17 cellular contexts compared by ENCODE assay signal in the genomic region with DNA sequence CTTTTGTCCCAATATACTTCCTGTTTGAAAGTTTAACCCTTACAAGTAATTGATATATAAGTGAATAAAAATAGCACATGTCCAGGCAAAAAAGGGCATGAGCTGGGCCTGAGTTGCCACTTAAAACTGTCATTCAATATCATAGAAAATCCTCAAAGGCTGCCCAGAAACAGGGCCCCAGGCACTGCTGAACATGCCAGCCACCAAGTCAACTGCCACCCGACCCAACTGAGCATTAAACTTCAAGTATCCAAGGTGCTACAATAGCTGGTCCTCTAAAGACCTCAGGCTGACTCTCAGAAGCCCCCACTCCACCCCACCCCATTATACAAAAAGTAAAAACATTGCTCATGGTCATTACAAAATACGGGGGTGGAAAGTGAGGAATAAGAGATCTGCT.
A peak's percentile ranks its signal among the peaks of the same experiment; 100 is the strongest.
DNase-seq lines count a peak whose midpoint lies in the region; ATAC-seq, FAIRE-seq and TF ChIP-seq lines count a peak whose summit lies in the region.
"Had no signal": no experiment of that assay in that cellular context is flagged by ENCODE, and none has a peak within 500 bp of the region (broad histone marks: within the 10 kb centered on the region; RNA-seq: fewer than 3 reads in every experiment).

No MANE protein-coding gene starts in this region.

- no peak overlapping the region for H3K4me3 ChIP-seq in A549
- no peak overlapping the region for H3K4me3 ChIP-seq in BLaER1 treated with 17β-estradiol and CSF1 and Interleukin-3, amounts not matched to agents 10 nM and 100 nM
- no peak overlapping the region for H3K4me3 ChIP-seq in PC-9
- H3K4me3 ChIP-seq in mesodermal cell (ENCODE audit: extremely low read depth, insufficient read depth, low read length, poor library complexity, severe bottlenecking): no peak overlapping the region
- no peak overlapping the region for H3K4me3 ChIP-seq in stomach
- H3K4me3 ChIP-seq: Peyer's patch, prostate gland, tibial artery had no signal

- no peak overlapping the region for H3K9ac ChIP-seq in BLaER1 treated with 17β-estradiol and CSF1 and Interleukin-3, amounts not matched to agents 10 nM and 100 nM

- H4K20me1 ChIP-seq in BLaER1 treated with 17β-estradiol and CSF1 and Interleukin-3, amounts not matched to agents 10 nM and 100 nM: no peaks in the 10 kb centered on the region
- H4K20me1 ChIP-seq in PC-9 (ENCODE audit: insufficient read depth): no peaks in the 10 kb centered on the region

- H2AFZ ChIP-seq in PC-9: no peak overlapping the region

- BruUV-seq in PC-9 (replicated peaks; lab: Mats Ljungman, UMichigan): no TSS peak

- intact Hi-C loops in PC-9 (cut with micrococcal nuclease; ENCODE audit: unreplicated experiment) (loop anchor here (5.0 kb wide), 1 partner anchor 463 kb away; a partner anchor contains a TSS), cardiac septum (cut with DNase I) (loop anchor here (5.0 kb wide), 1 partner anchor 37 kb away; no protein-coding TSS in a partner anchor), stomach (cut with DNase I; ENCODE audit: low total_unique reads) (no loop called here)

- peaks cover 81% of the 10 kb centered on the region for H3K4me1 ChIP-seq in A549
- H3K4me1 ChIP-seq in BLaER1 treated with 17β-estradiol and CSF1 and Interleukin-3, amounts not matched to agents 10 nM and 100 nM: peaks cover 48 to 69% (median 56%) of the 10 kb centered on the region in 10 experiments
- H3K4me1 ChIP-seq in PC-9 (replicated peaks; ENCODE audit: insufficient read depth): peaks cover 80% of the 10 kb centered on the region
- peaks cover 65% of the 10 kb centered on the region for H3K4me1 ChIP-seq in mesodermal cell (ENCODE audit: control insufficient read depth, insufficient read depth, low read length, poor library complexity, severe bottlenecking)
- peaks cover 0 to 50% (median 24%) of the 10 kb centered on the region in 4 donors for H3K4me1 ChIP-seq in stomach
- H3K4me1 ChIP-seq: prostate gland had no signal

- 65% methylated on average over 2 of the region's 2 CpGs for WGBS in A549 (ENCODE audit: missing lambda C conversion rate)
- 75 to 80% methylated on average over 1 of the region's 2 CpGs for WGBS in mesodermal cell (ENCODE audit: insufficient coverage in 2 of 2), 2 experiments
- WGBS in stomach, 5 donors: 66 to 88% (median 81%) methylated on average over 2 of the region's 2 CpGs

- H3F3A ChIP-seq in PC-9 (ENCODE audit: insufficient read depth, low read depth): peaks cover 57% of the 10 kb centered on the region

- H3K4me2 ChIP-seq in A549 (peak overlapping the region; percentile 27), PC-9 (peak overlapping the region; percentile 50; the same call in 1 of the 2 replicates)
- peak overlapping the region; percentile 60 to 83 (median 69) for H3K4me2 ChIP-seq in BLaER1 treated with 17β-estradiol and CSF1 and Interleukin-3, amounts not matched to agents 10 nM and 100 nM

- no peak for TF ChIP-seq CTCF in A549 (IDR thresholded peaks at IDR 0.05)
- TF ChIP-seq CTCF in PC-9 (conservative IDR thresholded peaks at IDR 0.05): no peak
- TF ChIP-seq CTCF in stomach (IDR thresholded peaks at IDR 0.05): no peak

- CTCF ChIA-PET in A549 (lab: Yijun Ruan, JAX) (interaction anchor here (0.7 to 4.4 kb wide), 8 partner anchors 8 to 400 kb away, joined by 3 to 23 read pairs (median 6); a partner anchor contains a TSS), PC-9 (lab: Charles Lee) (no interaction called here)

- TF ChIP-seq EP300 in A549 (IDR thresholded peaks at IDR 0.05): no peak
- TF ChIP-seq EP300 in stomach (IDR thresholded peaks at IDR 0.05): no peak

- H3K36me3 ChIP-seq in BLaER1 treated with 17β-estradiol and CSF1 and Interleukin-3, amounts not matched to agents 10 nM and 100 nM: peaks cover 15 to 46% (median 33%) of the 10 kb centered on the region in 11 experiments
- H3K36me3 ChIP-seq in PC-9 (ENCODE audit: low read depth) (peaks cover 22% of the 10 kb centered on the region), mesodermal cell (ENCODE audit: control insufficient read depth, insufficient read depth, low read length) (peaks cover 53% of the 10 kb centered on the region), stomach (peaks cover 23 to 69% (median 60%) of the 10 kb centered on the region in 4 donors)
- H3K36me3 ChIP-seq: prostate gland had no signal

- H3K27ac ChIP-seq in A549: peak overlapping the region; percentile 93 to 94
- peak overlapping the region in 4 of 11 experiments; percentile 19 to 46 (median 34); a peak in 5 of 22 replicates for H3K27ac ChIP-seq in BLaER1 treated with 17β-estradiol and CSF1 and Interleukin-3, amounts not matched to agents 10 nM and 100 nM
- peak overlapping the region; percentile 83 for H3K27ac ChIP-seq in PC-9
- H3K27ac ChIP-seq in mesodermal cell (ENCODE audit: low read depth, low read length, severe bottlenecking): peak overlapping the region; percentile 60
- peak overlapping the region in 1 of 5 donors; percentile 26 for H3K27ac ChIP-seq in stomach
- H3K27ac ChIP-seq: prostate gland, tibial artery had no signal

- POLR2A ChIA-PET in A549 (lab: Yijun Ruan, JAX) (interaction anchor here (1.3 kb wide), 1 partner anchor 83 kb away, joined by 3 read pairs; no protein-coding TSS in a partner anchor), PC-9 (lab: Charles Lee; ENCODE audit: unreplicated experiment) (interaction anchor here (0.6 kb wide), 1 partner anchor 39 kb away, joined by 25 read pairs; no protein-coding TSS in a partner anchor)

- no peak for ATAC-seq in A549
- no peak for ATAC-seq in GM18520 (IDR thresholded peaks at IDR 0.05; ENCODE audit: unreplicated experiment)
- ATAC-seq in HG03342 (IDR thresholded peaks at IDR 0.05; ENCODE audit: unreplicated experiment): no peak

- DNase-seq in A549 (ENCODE audit: low read depth in 1 of 2, low spot score in 1 of 2) (no peak), PC-9 (no peak), cardiac septum (ENCODE audit: low spot score) (no peak), stomach (no peak)
- DNase-seq: activated gamma-delta T cell, left colon, NCI-H2081, NCI-H526 treated with DMSO at 0.1 percent for 48 hours, Peyer's patch, small intestine, tibial artery had no signal

- TF ChIP-seq RAD21 in A549 (conservative IDR thresholded peaks at IDR 0.05 in 1 of 2, IDR thresholded peaks at IDR 0.05 in 1 of 2): no peak

- no peaks in the 10 kb centered on the region for H3K27me3 ChIP-seq in BLaER1 treated with 17β-estradiol and CSF1 and Interleukin-3, amounts not matched to agents 10 nM and 100 nM
- H3K27me3 ChIP-seq in PC-9 (ENCODE audit: insufficient read depth, low read depth) (no peaks in the 10 kb centered on the region), stomach (no peaks in the 10 kb centered on the region)
- H3K27me3 ChIP-seq: Peyer's patch, tibial artery had no signal

- H3K9me3 ChIP-seq in A549: no peaks in the 10 kb centered on the region
- peaks cover 0 to 11% (median 5%) of the 10 kb centered on the region in 11 experiments; a peak in 3 of 22 replicates for H3K9me3 ChIP-seq in BLaER1 treated with 17β-estradiol and CSF1 and Interleukin-3, amounts not matched to agents 10 nM and 100 nM (replicated peaks in 1 of 11)
- no peaks in the 10 kb centered on the region for H3K9me3 ChIP-seq in PC-9 (ENCODE audit: insufficient read depth, low read depth)
- H3K9me3 ChIP-seq in mesodermal cell (ENCODE audit: control insufficient read depth, low read length): no peaks in the 10 kb centered on the region
- H3K9me3 ChIP-seq in stomach: no peaks in the 10 kb centered on the region
- H3K9me3 ChIP-seq: Peyer's patch, prostate gland, tibial artery had no signal

- no peaks in the 10 kb centered on the region; the same call in 1 of the 2 replicates for H3K9me2 ChIP-seq in PC-9 (ENCODE audit: insufficient read depth)

- TF ChIP-seq POLR2A in A549 (IDR thresholded peaks at IDR 0.05; ENCODE audit: low read length) (no peak), stomach (IDR thresholded peaks at IDR 0.05) (no peak)

- FAIRE-seq in A549 (lab: Jason Lieb, UNC): no peak
- FAIRE-seq: astrocyte, small intestine had no signal

- no peaks in the 10 kb centered on the region for H3K79me2 ChIP-seq in PC-9 (ENCODE audit: low read depth)

TF ChIP-seq in A549, 52 proteins besides CTCF, POLR2A, EP300 and RAD21 (continues in another document):
- TF ChIP-seq HOXB13 (CRISPR knock-in tag; IDR thresholded peaks at IDR 0.05; ENCODE audit: low read depth) (no peak), CEBPB (IDR thresholded peaks at IDR 0.05) (no peak), BHLHE40 (IDR thresholded peaks at IDR 0.05; ENCODE audit: low read depth, low read length) (no peak), RARB (CRISPR knock-in tag; IDR thresholded peaks at IDR 0.05) (no peak), EHF (CRISPR knock-in tag; IDR thresholded peaks at IDR 0.05) (no peak), HOXB5 (CRISPR knock-in tag; IDR thresholded peaks at IDR 0.05) (no peak), FOXS1 (CRISPR knock-in tag; IDR thresholded peaks at IDR 0.05) (no peak), GATA3 (IDR thresholded peaks at IDR 0.05; ENCODE audit: borderline replicate concordance) (no peak), TFCP2L1 (CRISPR knock-in tag; IDR thresholded peaks at IDR 0.05) (no peak), JUNB (IDR thresholded peaks at IDR 0.05) (no peak)
- TF ChIP-seq, protein P1, sequence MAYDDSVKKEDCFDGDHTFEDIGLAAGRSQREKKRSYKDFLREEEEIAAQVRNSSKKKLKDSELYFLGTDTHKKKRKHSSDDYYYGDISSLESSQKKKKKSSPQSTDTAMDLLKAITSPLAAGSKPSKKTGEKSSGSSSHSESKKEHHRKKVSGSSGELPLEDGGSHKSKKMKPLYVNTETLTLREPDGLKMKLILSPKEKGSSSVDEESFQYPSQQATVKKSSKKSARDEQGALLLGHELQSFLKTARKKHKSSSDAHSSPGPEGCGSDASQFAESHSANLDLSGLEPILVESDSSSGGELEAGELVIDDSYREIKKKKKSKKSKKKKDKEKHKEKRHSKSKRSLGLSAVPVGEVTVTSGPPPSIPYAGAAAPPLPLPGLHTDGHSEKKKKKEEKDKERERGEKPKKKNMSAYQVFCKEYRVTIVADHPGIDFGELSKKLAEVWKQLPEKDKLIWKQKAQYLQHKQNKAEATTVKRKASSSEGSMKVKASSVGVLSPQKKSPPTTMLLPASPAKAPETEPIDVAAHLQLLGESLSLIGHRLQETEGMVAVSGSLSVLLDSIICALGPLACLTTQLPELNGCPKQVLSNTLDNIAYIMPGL (CRISPR knock-in tag; IDR thresholded peaks at IDR 0.05; ENCODE audit: borderline replicate concordance): no peak
- TF ChIP-seq, protein P2, sequence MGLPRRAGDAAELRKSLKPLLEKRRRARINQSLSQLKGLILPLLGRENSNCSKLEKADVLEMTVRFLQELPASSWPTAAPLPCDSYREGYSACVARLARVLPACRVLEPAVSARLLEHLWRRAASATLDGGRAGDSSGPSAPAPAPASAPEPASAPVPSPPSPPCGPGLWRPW (IDR thresholded peaks at IDR 0.05): no peak
